1 cellular context compared by ENCODE assay signal in the genomic region with DNA sequence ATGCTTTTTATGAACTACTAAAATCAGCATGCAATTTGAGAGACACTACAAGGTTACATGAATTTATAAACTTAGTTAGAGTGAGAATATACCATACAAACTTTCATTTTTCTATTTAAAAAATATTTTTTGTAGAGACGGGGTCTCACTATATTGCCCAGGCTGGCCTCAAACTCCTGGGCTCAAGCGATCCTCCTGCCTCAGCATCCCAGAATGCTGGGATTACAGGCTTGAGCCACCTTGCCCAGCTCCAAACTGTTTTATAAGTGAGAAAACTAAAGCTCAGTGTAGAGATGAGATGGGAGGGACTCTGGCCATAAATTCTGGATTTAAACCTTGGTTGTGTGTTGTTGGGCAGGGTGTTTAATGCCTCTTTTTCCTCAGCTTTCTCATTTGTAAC.
TF ChIP-seq lines count a peak whose summit lies in the region.

No MANE protein-coding gene starts in this region.

TF ChIP-seq in IMR-90, 13 proteins besides CTCF, POLR2A, EP300 and RAD21:
- TF ChIP-seq CHD1 (IDR thresholded peaks at IDR 0.05; ENCODE audit: low read depth, low read length), result no peak
- TF ChIP-seq RCOR1 (IDR thresholded peaks at IDR 0.05; ENCODE audit: insufficient replicate concordance, low read length), result no peak
- no peak for TF ChIP-seq MAFK (IDR thresholded peaks at IDR 0.05; ENCODE audit: low read depth, low read length)
- TF ChIP-seq BHLHE40 (IDR thresholded peaks at IDR 0.05; ENCODE audit: low read depth, low read length), result no peak
- TF ChIP-seq FOS (IDR thresholded peaks at IDR 0.05; ENCODE audit: low read depth, low read length), result no peak
- TF ChIP-seq SMC3 (IDR thresholded peaks at IDR 0.05; ENCODE audit: low read depth, low read length), result no peak
- TF ChIP-seq, protein P1, sequence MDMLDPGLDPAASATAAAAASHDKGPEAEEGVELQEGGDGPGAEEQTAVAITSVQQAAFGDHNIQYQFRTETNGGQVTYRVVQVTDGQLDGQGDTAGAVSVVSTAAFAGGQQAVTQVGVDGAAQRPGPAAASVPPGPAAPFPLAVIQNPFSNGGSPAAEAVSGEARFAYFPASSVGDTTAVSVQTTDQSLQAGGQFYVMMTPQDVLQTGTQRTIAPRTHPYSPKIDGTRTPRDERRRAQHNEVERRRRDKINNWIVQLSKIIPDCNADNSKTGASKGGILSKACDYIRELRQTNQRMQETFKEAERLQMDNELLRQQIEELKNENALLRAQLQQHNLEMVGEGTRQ (IDR thresholded peaks at IDR 0.05; ENCODE audit: low read depth, low read length), result no peak
- TF ChIP-seq NFE2L2 (IDR thresholded peaks at IDR 0.05; ENCODE audit: low read depth, low read length), result no peak
- TF ChIP-seq, protein P2, sequence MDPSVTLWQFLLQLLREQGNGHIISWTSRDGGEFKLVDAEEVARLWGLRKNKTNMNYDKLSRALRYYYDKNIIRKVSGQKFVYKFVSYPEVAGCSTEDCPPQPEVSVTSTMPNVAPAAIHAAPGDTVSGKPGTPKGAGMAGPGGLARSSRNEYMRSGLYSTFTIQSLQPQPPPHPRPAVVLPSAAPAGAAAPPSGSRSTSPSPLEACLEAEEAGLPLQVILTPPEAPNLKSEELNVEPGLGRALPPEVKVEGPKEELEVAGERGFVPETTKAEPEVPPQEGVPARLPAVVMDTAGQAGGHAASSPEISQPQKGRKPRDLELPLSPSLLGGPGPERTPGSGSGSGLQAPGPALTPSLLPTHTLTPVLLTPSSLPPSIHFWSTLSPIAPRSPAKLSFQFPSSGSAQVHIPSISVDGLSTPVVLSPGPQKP (IDR thresholded peaks at IDR 0.05; ENCODE audit: borderline replicate concordance, low read depth, low read length), result no peak
- no peak for TF ChIP-seq MAZ (IDR thresholded peaks at IDR 0.05; ENCODE audit: borderline replicate concordance, low read depth, low read length)
- no peak for TF ChIP-seq CEBPB (IDR thresholded peaks at IDR 0.05; ENCODE audit: low read depth, low read length)
- TF ChIP-seq RFX5 (IDR thresholded peaks at IDR 0.05; ENCODE audit: low read depth, low read length), result no peak
- no peak for TF ChIP-seq MXI1 (IDR thresholded peaks at IDR 0.05; ENCODE audit: borderline replicate concordance, low read depth, low read length)
